In genomic region chr21:40051801-40052200, GRCh38 we compare ENCODE assay signal across 17 cellular contexts.
"Had no signal": no experiment of that assay in that cellular context is flagged by ENCODE, and none has a peak within 500 bp of the region (broad histone marks: within the 10 kb centered on the region; RNA-seq: fewer than 3 reads in every experiment).

No MANE protein-coding gene starts in this region.

- H3K36me3 ChIP-seq: suprapubic skin had no signal

- H3K27me3 ChIP-seq: suprapubic skin had no signal

- H3K4me3 ChIP-seq: smooth muscle cell, suprapubic skin had no signal

- DNase-seq: activated CD4-positive, alpha-beta T cell treated with anti-CD3 and anti-CD28 coated beads for 1 hour; activated CD4-positive, alpha-beta T cell treated with anti-CD3 and anti-CD28 coated beads, Interleukin-2, amount 50 U/mL, for 4 hours; activated naive CD4-positive, alpha-beta T cell; activated naive CD8-positive, alpha-beta T cell treated with anti-CD3 and anti-CD28 coated beads, Interleukin-2, amount 10 ng/mL, durations not matched to agents 7 days and 5 days; activated T-cell treated with anti-CD3 and anti-CD28 coated beads for 4 hours; mesendoderm; nucleus accumbens; posterior cingulate gyrus; right cardiac atrium; stimulated activated CD4-positive, alpha-beta T cell treated with anti-CD3 and anti-CD28 coated beads, Interleukin-4, amount 100 ng/mL, for 4 hours; stimulated activated CD8-positive, alpha-beta memory T cell treated with anti-CD3 and anti-CD28 coated beads, Interleukin-4, amount 100 ng/mL, for 48 hours; stimulated activated naive CD4-positive, alpha-beta T cell treated with Interleukin-2 at 50 U/mL for 16 hours; T-cell; T1000 had no signal

- ATAC-seq: esophagus mucosa, right cardiac atrium, T-cell had no signal
